ENCODE assay signal across 34 cellular contexts in genomic region chr19:51030631-51031030, GRCh38. TPM values are rescaled to one million over a fixed set of nuclear protein-coding genes. Genes with fewer than 3 reads are reported as not detected.
"Had no signal": no experiment of that assay in that cellular context is flagged by ENCODE, and none has a peak within 500 bp of the region (broad histone marks: within the 10 kb centered on the region; RNA-seq: fewer than 3 reads in every experiment).

No MANE protein-coding gene starts in this region.

- H3K36me3 ChIP-seq: ascending aorta, SJCRH30 had no signal

- H3K9me3 ChIP-seq: ascending aorta, body of pancreas, SJCRH30 had no signal

- H3K9ac ChIP-seq: KMS-11 had no signal

- H3K27me3 ChIP-seq: ascending aorta, body of pancreas had no signal

- DNase-seq: activated CD4-positive, alpha-beta memory T cell treated with anti-CD3 and anti-CD28 coated beads for 36 hours; activated CD4-positive, alpha-beta T cell treated with anti-CD3 and anti-CD28 coated beads, Interleukin-2, amount 10 ng/mL, durations not matched to agents 7 days and 5 days; activated CD4-positive, CD25-positive, alpha-beta regulatory T cell; activated CD8-positive, alpha-beta memory T cell treated with anti-CD3 and anti-CD28 coated beads for 24 hours; activated effector memory CD4-positive, alpha-beta T cell treated with anti-CD3 and anti-CD28 coated beads, Interleukin-2, amount 50 U/mL, for 16 hours; activated naive CD4-positive, alpha-beta T cell treated with Interleukin-2 at 50 U/mL for 16 hours; activated naive CD8-positive, alpha-beta T cell treated with anti-CD3 and anti-CD28 coated beads, Interleukin-2, amount 50 U/mL, for 24 hours; activated T-cell treated with anti-CD3 and anti-CD28 coated beads, Interleukin-2, amount 50 U/mL, for 4 hours; amniotic stem cell; body of pancreas; MV-4-11; NCI-H1092 treated with DMSO at 0.1 percent for 48 hours; NCI-H1417 treated with DMSO at 0.1 percent for 48 hours; NCI-H1694; NCI-H2029; NCI-H2107; NCI-H2171 treated with DMSO at 0.1 percent for 48 hours; NCI-H226; NCI-H526 treated with DMSO at 0.1 percent for 48 hours; NCI-H82; NK-92 treated with Interleukin-12 subunit alpha and Interleukin-12 subunit beta, amount 100 ng/mL, for 24 hours; OCI-M1; Right ventricle myocardium superior; RPMI8226; SJCRH30; T-helper 17 cell; T1000 had no signal

- H3K27ac ChIP-seq: ascending aorta, body of pancreas, KMS-11, SJCRH30 had no signal

- H3K4me1 ChIP-seq: ascending aorta, SJCRH30 had no signal

- ATAC-seq: activated naive CD4-positive, alpha-beta T cell treated with anti-CD3 and anti-CD28 coated beads, Interleukin-2, amount 50 U/mL, for 72 hours; activated naive CD8-positive, alpha-beta T cell treated with anti-CD3 and anti-CD28 coated beads, Interleukin-2, amount 50 U/mL, for 24 hours; activated T-cell treated with anti-CD3 and anti-CD28 coated beads, Interleukin-2, amount 50 U/mL, for 4 hours; body of pancreas; Panc1; T-helper 17 cell had no signal

- H3K4me3 ChIP-seq: ascending aorta, body of pancreas, SJCRH30 had no signal

RNA-seq across cellular contexts. Expression of gene KLK12, which starts 4.2 kb away (rescaled TPM):
- total RNA-seq: activated CD4-positive, alpha-beta memory T cell treated with anti-CD3 and anti-CD28 coated beads for 36 hours; activated CD4-positive, alpha-beta T cell treated with anti-CD3 and anti-CD28 coated beads, Interleukin-2, amount 10 ng/mL, durations not matched to agents 7 days and 5 days; activated naive CD4-positive, alpha-beta T cell treated with anti-CD3 and anti-CD28 coated beads, Interleukin-2, amount 50 U/mL, for 72 hours; activated T-cell treated with anti-CD3 and anti-CD28 coated beads, Interleukin-2, amount 50 U/mL, for 4 hours; ascending aorta; body of pancreas; bronchial epithelial cell; MCF 10A; NCI-H460; Right ventricle myocardium superior; SJCRH30; T-helper 17 cell had no signal

RNA-seq across cellular contexts. Expression of gene KLK11, which starts 4.2 kb away (rescaled TPM):
- total RNA-seq: activated CD4-positive, alpha-beta memory T cell treated with anti-CD3 and anti-CD28 coated beads for 36 hours; activated CD4-positive, alpha-beta T cell treated with anti-CD3 and anti-CD28 coated beads, Interleukin-2, amount 10 ng/mL, durations not matched to agents 7 days and 5 days; activated naive CD4-positive, alpha-beta T cell treated with anti-CD3 and anti-CD28 coated beads, Interleukin-2, amount 50 U/mL, for 72 hours; ascending aorta; MCF 10A; NCI-H460; Right ventricle myocardium superior; SJCRH30; T-helper 17 cell had no signal

RNA-seq across cellular contexts. Expression of gene KLK10, which starts 11.1 kb away (rescaled TPM):
- total RNA-seq: activated CD4-positive, alpha-beta memory T cell treated with anti-CD3 and anti-CD28 coated beads for 36 hours; activated CD4-positive, alpha-beta T cell treated with anti-CD3 and anti-CD28 coated beads, Interleukin-2, amount 10 ng/mL, durations not matched to agents 7 days and 5 days; activated naive CD4-positive, alpha-beta T cell treated with anti-CD3 and anti-CD28 coated beads, Interleukin-2, amount 50 U/mL, for 72 hours; activated T-cell treated with anti-CD3 and anti-CD28 coated beads, Interleukin-2, amount 50 U/mL, for 4 hours; body of pancreas; MCF 10A; Right ventricle myocardium superior; SJCRH30; T-helper 17 cell had no signal

RNA-seq across cellular contexts. Expression of gene KLK8, which starts 29.2 kb away (rescaled TPM):
- total RNA-seq: activated CD4-positive, alpha-beta memory T cell treated with anti-CD3 and anti-CD28 coated beads for 36 hours; activated CD4-positive, alpha-beta T cell treated with anti-CD3 and anti-CD28 coated beads, Interleukin-2, amount 10 ng/mL, durations not matched to agents 7 days and 5 days; activated naive CD4-positive, alpha-beta T cell treated with anti-CD3 and anti-CD28 coated beads, Interleukin-2, amount 50 U/mL, for 72 hours; activated T-cell treated with anti-CD3 and anti-CD28 coated beads, Interleukin-2, amount 50 U/mL, for 4 hours; ascending aorta; body of pancreas; MCF 10A; NCI-H460; Right ventricle myocardium superior; SJCRH30; T-helper 17 cell had no signal

RNA-seq across cellular contexts. Expression of gene KLK13, which starts 34.3 kb away (rescaled TPM):
- total RNA-seq: activated CD4-positive, alpha-beta memory T cell treated with anti-CD3 and anti-CD28 coated beads for 36 hours; activated CD4-positive, alpha-beta T cell treated with anti-CD3 and anti-CD28 coated beads, Interleukin-2, amount 10 ng/mL, durations not matched to agents 7 days and 5 days; activated naive CD4-positive, alpha-beta T cell treated with anti-CD3 and anti-CD28 coated beads, Interleukin-2, amount 50 U/mL, for 72 hours; activated T-cell treated with anti-CD3 and anti-CD28 coated beads, Interleukin-2, amount 50 U/mL, for 4 hours; ascending aorta; MCF 10A; NCI-H460; Right ventricle myocardium superior; SJCRH30; T-helper 17 cell had no signal
